35 cellular contexts compared by ENCODE assay signal in genomic region chr14:100153560-100153959, GRCh38. TPM values are rescaled to one million over a fixed set of nuclear protein-coding genes. Genes with fewer than 3 reads are reported as not detected.
"Had no signal": no experiment of that assay in that cellular context is flagged by ENCODE, and none has a peak within 500 bp of the region (broad histone marks: within the 10 kb centered on the region; RNA-seq: fewer than 3 reads in every experiment).

No MANE protein-coding gene starts in this region.

- DNase-seq: activated CD4-positive, alpha-beta memory T cell treated with anti-CD3 and anti-CD28 coated beads, Interleukin-2, amount 10 ng/mL, durations not matched to agents 7 days and 5 days; activated CD4-positive, alpha-beta T cell treated with anti-CD3 and anti-CD28 coated beads for 1 hour; activated CD4-positive, alpha-beta T cell treated with anti-CD3 and anti-CD28 coated beads for 48 hours; activated CD4-positive, CD25-positive, alpha-beta regulatory T cell; activated CD8-positive, alpha-beta memory T cell treated with anti-CD3 and anti-CD28 coated beads for 24 hours; activated CD8-positive, alpha-beta memory T cell treated with anti-CD3 and anti-CD28 coated beads, Interleukin-2, amount 10 ng/mL, durations not matched to agents 7 days and 5 days; activated CD8-positive, alpha-beta memory T cell treated with anti-CD3 and anti-CD28 coated beads, Interleukin-2, amount 50 U/mL, for 48 hours; activated effector memory CD4-positive, alpha-beta T cell treated with Interleukin-2 at 50 U/mL for 16 hours; activated naive CD4-positive, alpha-beta T cell treated with anti-CD3 and anti-CD28 coated beads, Interleukin-2, amount 10 ng/mL, durations not matched to agents 7 days and 5 days; activated naive CD8-positive, alpha-beta T cell treated with anti-CD3 and anti-CD28 coated beads, Interleukin-2, amount 50 U/mL, for 24 hours; activated T-cell treated with anti-CD3 and anti-CD28 coated beads, Interleukin-2, amount 50 U/mL, for 48 hours; anterior cingulate cortex; central memory CD4-positive, alpha-beta T cell; Karpas-422; KBM-7; NCI-H1105; NCI-H1417 treated with DMSO at 0.1 percent for 48 hours; NCI-H187 treated with DMSO at 0.1 percent for 48 hours; NCI-H2081; NCI-H2227 treated with DMSO at 0.1 percent for 48 hours; NCI-H446; NCI-H510A treated with DMSO at 0.1 percent for 48 hours; NCI-H526 treated with DMSO at 0.1 percent for 48 hours; NCI-H774; PC-3; Right ventricle myocardium superior; SW 1271; T-helper 1 cell; T-helper 2 cell; T-helper 9 cell; WERI-Rb-1 had no signal

- H3K4me1 Mint-ChIP-seq: activated CD4-positive, alpha-beta memory T cell treated with anti-CD3 and anti-CD28 coated beads, Interleukin-2, amount 10 ng/mL, durations not matched to agents 7 days and 5 days had no signal

- H3K27ac Mint-ChIP-seq: activated CD4-positive, alpha-beta memory T cell treated with anti-CD3 and anti-CD28 coated beads, Interleukin-2, amount 10 ng/mL, durations not matched to agents 7 days and 5 days; activated CD8-positive, alpha-beta memory T cell treated with anti-CD3 and anti-CD28 coated beads, Interleukin-2, amount 10 ng/mL, durations not matched to agents 7 days and 5 days; activated naive CD8-positive, alpha-beta T cell; activated naive CD8-positive, alpha-beta T cell treated with anti-CD3 and anti-CD28 coated beads, Interleukin-2, amount 50 U/mL, for 24 hours; brain had no signal

- H3K27me3 ChIP-seq: Peyer's patch had no signal

- H3K4me3 ChIP-seq: Peyer's patch had no signal

- ATAC-seq: activated CD8-positive, alpha-beta memory T cell treated with anti-CD3 and anti-CD28 coated beads, Interleukin-2, amount 10 ng/mL, durations not matched to agents 7 days and 5 days; activated naive CD8-positive, alpha-beta T cell treated with anti-CD3 and anti-CD28 coated beads, Interleukin-2, amount 50 U/mL, for 24 hours; PC-3 had no signal

- H3K36me3 ChIP-seq: WERI-Rb-1 had no signal

- H3K27ac ChIP-seq: Peyer's patch, RWPE1, WERI-Rb-1 had no signal

- H3K36me3 Mint-ChIP-seq: activated naive CD8-positive, alpha-beta T cell had no signal

- H3K4me3 Mint-ChIP-seq: activated CD4-positive, alpha-beta memory T cell treated with anti-CD3 and anti-CD28 coated beads, Interleukin-2, amount 10 ng/mL, durations not matched to agents 7 days and 5 days; activated CD8-positive, alpha-beta memory T cell treated with anti-CD3 and anti-CD28 coated beads, Interleukin-2, amount 10 ng/mL, durations not matched to agents 7 days and 5 days; activated naive CD4-positive, alpha-beta T cell treated with anti-CD3 and anti-CD28 coated beads, Interleukin-2, amount 10 ng/mL, durations not matched to agents 7 days and 5 days; activated naive CD8-positive, alpha-beta T cell; activated naive CD8-positive, alpha-beta T cell treated with anti-CD3 and anti-CD28 coated beads, Interleukin-2, amount 50 U/mL, for 24 hours; brain had no signal

- H3K27me3 Mint-ChIP-seq: activated naive CD8-positive, alpha-beta T cell had no signal

RNA-seq across cellular contexts. Expression of gene DEGS2, which starts 5.9 kb away (rescaled TPM):
- total RNA-seq: activated CD8-positive, alpha-beta memory T cell treated with anti-CD3 and anti-CD28 coated beads, Interleukin-2, amount 10 ng/mL, durations not matched to agents 7 days and 5 days; Right ventricle myocardium superior had no signal
